ENCODE assay signal across 23 cellular contexts in the genomic region with DNA sequence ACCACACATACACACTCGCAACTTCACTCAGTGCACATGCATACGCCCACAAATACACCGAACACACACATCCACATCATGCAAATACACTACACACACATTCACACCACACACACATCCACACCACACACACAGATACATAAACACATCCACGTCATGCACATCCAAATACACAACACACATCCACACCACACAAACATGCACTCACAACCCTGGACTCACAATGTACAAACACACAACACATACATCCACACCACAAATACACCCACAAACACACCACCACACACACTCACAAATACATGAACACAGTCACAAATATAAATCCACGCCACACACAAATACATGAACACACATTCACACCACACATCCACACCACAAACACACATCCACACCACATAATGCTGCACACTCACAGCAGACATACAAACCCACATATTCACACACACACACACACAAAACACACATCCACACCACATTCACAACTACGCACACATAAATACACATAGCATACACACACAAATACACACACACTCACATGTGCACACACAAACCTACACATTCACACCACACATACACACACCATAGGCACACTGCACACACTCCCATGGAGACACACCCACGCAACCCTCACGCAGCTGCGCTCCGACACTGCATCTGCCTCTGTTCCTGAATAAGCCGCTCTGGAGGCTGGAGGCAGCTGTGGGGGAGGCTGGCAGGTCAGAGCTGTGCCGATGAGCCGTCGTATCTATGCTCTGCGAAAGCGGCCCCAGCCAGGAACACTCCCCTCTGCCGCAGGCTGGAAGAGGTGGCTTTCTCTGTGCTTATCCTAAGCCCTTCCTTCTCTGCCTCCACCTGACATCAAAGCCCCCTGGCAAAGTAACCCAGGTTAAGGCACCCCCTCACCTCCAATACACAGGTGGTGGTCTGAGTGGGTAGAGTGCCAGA.
DNase-seq lines count a peak whose midpoint lies in the region; ATAC-seq, FAIRE-seq and TF ChIP-seq lines count a peak whose summit lies in the region.
"Had no signal": no experiment of that assay in that cellular context is flagged by ENCODE, and none has a peak within 500 bp of the region (broad histone marks: within the 10 kb centered on the region; RNA-seq: fewer than 3 reads in every experiment).

No MANE protein-coding gene starts in this region.

- H3K36me3 Mint-ChIP-seq in activated naive CD8-positive, alpha-beta T cell treated with anti-CD3 and anti-CD28 coated beads for 36 hours: no peaks in the 10 kb centered on the region
- no peaks in the 10 kb centered on the region for H3K36me3 Mint-ChIP-seq in activated T-helper 1 cell treated with anti-CD3 and anti-CD28 coated beads, Interleukin-12 subunit alpha, Interleukin-12 subunit beta, Interleukin-2, Interleukin-4 antibody, amounts not matched to agents 30 ng/mL and 10 ng/mL and 1 ng/mL, durations not matched to agents 14 hours and 24 hours and 36 hours (ENCODE audit: low read depth)
- H3K36me3 Mint-ChIP-seq: activated naive CD8-positive, alpha-beta T cell treated with anti-CD3 and anti-CD28 coated beads, Interleukin-2, amount 10 ng/mL, durations not matched to agents 7 days and 5 days; brain had no signal

- no peak for TF ChIP-seq POLR2A in GM12891 (IDR thresholded peaks at IDR 0.05; ENCODE audit: low read depth, low read length)

- no peak for ATAC-seq in GM18873 (IDR thresholded peaks at IDR 0.05; ENCODE audit: low FRiP score, unreplicated experiment)
- ATAC-seq: sciatic nerve had no signal

- H3K27me3 Mint-ChIP-seq in activated naive CD8-positive, alpha-beta T cell treated with anti-CD3 and anti-CD28 coated beads for 36 hours: peaks cover 35% of the 10 kb centered on the region
- peaks cover 7% of the 10 kb centered on the region for H3K27me3 Mint-ChIP-seq in activated T-helper 1 cell treated with anti-CD3 and anti-CD28 coated beads, Interleukin-12 subunit alpha, Interleukin-12 subunit beta, Interleukin-2, Interleukin-4 antibody, amounts not matched to agents 30 ng/mL and 10 ng/mL and 1 ng/mL, durations not matched to agents 14 hours and 24 hours and 36 hours (ENCODE audit: insufficient read depth)
- H3K27me3 Mint-ChIP-seq: activated CD4-positive, alpha-beta T cell treated with anti-CD3 and anti-CD28 coated beads, Interleukin-2, amount 10 ng/mL, durations not matched to agents 24 days and 14 days had no signal

- no peak overlapping the region for H3K27ac Mint-ChIP-seq in activated naive CD8-positive, alpha-beta T cell treated with anti-CD3 and anti-CD28 coated beads for 36 hours
- H3K27ac Mint-ChIP-seq in activated T-helper 1 cell treated with anti-CD3 and anti-CD28 coated beads, Interleukin-12 subunit alpha, Interleukin-12 subunit beta, Interleukin-2, Interleukin-4 antibody, amounts not matched to agents 30 ng/mL and 10 ng/mL and 1 ng/mL, durations not matched to agents 14 hours and 24 hours and 36 hours: no peak overlapping the region
- H3K27ac Mint-ChIP-seq: activated CD4-positive, alpha-beta T cell treated with anti-CD3 and anti-CD28 coated beads, Interleukin-2, amount 10 ng/mL, durations not matched to agents 24 days and 14 days; activated naive CD8-positive, alpha-beta T cell treated with anti-CD3 and anti-CD28 coated beads, Interleukin-2, amount 10 ng/mL, durations not matched to agents 7 days and 5 days; activated T-helper 2 cell treated with anti-CD3 and anti-CD28 coated beads, Interferon-gamma antibody, Interleukin-2, Interleukin-4, amounts not matched to agents 10 μg/mL and 5 μg/mL and 100 μg/mL, durations not matched to agents 14 hours and 24 hours and 36 hours had no signal

- peaks cover 4% of the 10 kb centered on the region for H3K4me1 Mint-ChIP-seq in activated naive CD8-positive, alpha-beta T cell treated with anti-CD3 and anti-CD28 coated beads for 36 hours
- H3K4me1 Mint-ChIP-seq in activated T-helper 1 cell treated with anti-CD3 and anti-CD28 coated beads, Interleukin-12 subunit alpha, Interleukin-12 subunit beta, Interleukin-2, Interleukin-4 antibody, amounts not matched to agents 30 ng/mL and 10 ng/mL and 1 ng/mL, durations not matched to agents 14 hours and 24 hours and 36 hours (ENCODE audit: low read depth): no peaks in the 10 kb centered on the region
- H3K4me1 Mint-ChIP-seq: activated CD4-positive, alpha-beta T cell treated with anti-CD3 and anti-CD28 coated beads, Interleukin-2, amount 10 ng/mL, durations not matched to agents 24 days and 14 days had no signal

- H3K9me3 Mint-ChIP-seq in activated naive CD8-positive, alpha-beta T cell treated with anti-CD3 and anti-CD28 coated beads for 36 hours: no peaks in the 10 kb centered on the region
- peaks cover 3% of the 10 kb centered on the region for H3K9me3 Mint-ChIP-seq in activated T-helper 1 cell treated with anti-CD3 and anti-CD28 coated beads, Interleukin-12 subunit alpha, Interleukin-12 subunit beta, Interleukin-2, Interleukin-4 antibody, amounts not matched to agents 30 ng/mL and 10 ng/mL and 1 ng/mL, durations not matched to agents 14 hours and 24 hours and 36 hours
- H3K9me3 Mint-ChIP-seq: activated CD4-positive, alpha-beta T cell treated with anti-CD3 and anti-CD28 coated beads, Interleukin-2, amount 10 ng/mL, durations not matched to agents 24 days and 14 days; activated naive CD8-positive, alpha-beta T cell treated with anti-CD3 and anti-CD28 coated beads, Interleukin-2, amount 10 ng/mL, durations not matched to agents 7 days and 5 days; activated T-helper 2 cell treated with anti-CD3 and anti-CD28 coated beads, Interferon-gamma antibody, Interleukin-2, Interleukin-4, amounts not matched to agents 10 μg/mL and 5 μg/mL and 100 μg/mL, durations not matched to agents 14 hours and 24 hours and 36 hours had no signal

- no peak for TF ChIP-seq CTCF in fibroblast of villous mesenchyme (IDR thresholded peaks at IDR 0.05; ENCODE audit: insufficient read depth, low read depth, low read length)

- intact Hi-C loops in activated T-helper 1 cell treated with anti-CD3 and anti-CD28 coated beads, Interleukin-12 subunit alpha, Interleukin-12 subunit beta, Interleukin-2, Interleukin-4 antibody, amounts not matched to agents 30 ng/mL and 10 ng/mL and 1 ng/mL, durations not matched to agents 14 hours and 24 hours and 36 hours (cut with micrococcal nuclease): no loop called here

- H3K4me3 Mint-ChIP-seq in activated naive CD8-positive, alpha-beta T cell treated with anti-CD3 and anti-CD28 coated beads for 36 hours: no peak overlapping the region
- H3K4me3 Mint-ChIP-seq in activated T-helper 1 cell treated with anti-CD3 and anti-CD28 coated beads, Interleukin-12 subunit alpha, Interleukin-12 subunit beta, Interleukin-2, Interleukin-4 antibody, amounts not matched to agents 30 ng/mL and 10 ng/mL and 1 ng/mL, durations not matched to agents 14 hours and 24 hours and 36 hours: no peak overlapping the region
- H3K4me3 Mint-ChIP-seq: activated CD4-positive, alpha-beta T cell treated with anti-CD3 and anti-CD28 coated beads, Interleukin-2, amount 10 ng/mL, durations not matched to agents 24 days and 14 days; activated naive CD8-positive, alpha-beta T cell treated with anti-CD3 and anti-CD28 coated beads, Interleukin-2, amount 10 ng/mL, durations not matched to agents 7 days and 5 days had no signal

- peak; percentile 87 for FAIRE-seq in GM12891 (lab: Jason Lieb, UNC)
- FAIRE-seq: islet of Langerhans, pancreas had no signal

- DNase-seq in GM12891 (ENCODE audit: insufficient read length, low spot score) (no peak), RPMI7951 (ENCODE audit: low read depth) (peak; percentile 22), fibroblast of villous mesenchyme (ENCODE audit: low read depth) (peak; percentile 0), nucleus accumbens (lab: John Stamatoyannopoulos, UW) (peak in 30 of 56 donors; percentile 0 to 63 (median 18)), NOMO-1 treated with DMSO at 0.1 percent for 48 hours (lab: John Stamatoyannopoulos, UW; ENCODE audit: unreplicated experiment) (no peak)
- DNase-seq in activated naive CD8-positive, alpha-beta T cell treated with anti-CD3 and anti-CD28 coated beads for 36 hours: no peak
- DNase-seq in activated T-helper 1 cell treated with anti-CD3 and anti-CD28 coated beads, Interleukin-12 subunit alpha, Interleukin-12 subunit beta, Interleukin-2, Interleukin-4 antibody, amounts not matched to agents 30 ng/mL and 10 ng/mL and 1 ng/mL, durations not matched to agents 14 hours and 24 hours and 36 hours (ENCODE audit: low spot score): no peak
- DNase-seq: activated CD4-positive, alpha-beta T cell treated with anti-CD3 and anti-CD28 coated beads, Interleukin-2, amount 10 ng/mL, durations not matched to agents 24 days and 14 days; activated naive CD8-positive, alpha-beta T cell treated with anti-CD3 and anti-CD28 coated beads, Interleukin-2, amount 10 ng/mL, durations not matched to agents 7 days and 5 days; GF-D8; GOT3; lower lobe of right lung; NCI-H1048; NCI-H2081; Right ventricle myocardium superior; stimulated activated CD4-positive, alpha-beta T cell treated with anti-CD3 and anti-CD28 coated beads, Interleukin-15, amount 100 ng/mL, for 24 hours; T-helper 1 cell had no signal

- no peak overlapping the region for H3K4me3 ChIP-seq in fibroblast of villous mesenchyme (ENCODE audit: low read depth, low read length)
- H3K4me3 ChIP-seq: lower lobe of right lung, pancreas had no signal

TF ChIP-seq in GM12891, 5 proteins besides CTCF, POLR2A, EP300 and RAD21:
- TF ChIP-seq POLR2AphosphoS5 (IDR thresholded peaks at IDR 0.05; ENCODE audit: low read depth, low read length) (no peak), PAX5 (IDR thresholded peaks at IDR 0.05; ENCODE audit: insufficient read depth, low read length, severe bottlenecking) (no peak), TAF1 (IDR thresholded peaks at IDR 0.05; ENCODE audit: low read depth, low read length) (no peak), POU2F2 (IDR thresholded peaks at IDR 0.05; ENCODE audit: low read depth, low read length) (no peak), SPI1 (IDR thresholded peaks at IDR 0.05; ENCODE audit: low read depth, low read length) (no peak)

Comparison
In these comparisons a context has a peak if more than half of its experiments do, and no peak if none do; other contexts are left out.
1. DNase-seq: peak in RPMI7951 (single experiment), fibroblast of villous mesenchyme (single experiment) and nucleus accumbens (30 of 56); none in GM12891 (single experiment), NOMO-1 treated with DMSO at 0.1 percent for 48 hours (single experiment), activated naive CD8-positive, alpha-beta T cell treated with anti-CD3 and anti-CD28 coated beads for 36 hours (single experiment) and activated T-helper 1 cell treated with anti-CD3 and anti-CD28 coated beads, Interleukin-12 subunit alpha, Interleukin-12 subunit beta, Interleukin-2, Interleukin-4 antibody, amounts not matched to agents 30 ng/mL and 10 ng/mL and 1 ng/mL, durations not matched to agents 14 hours and 24 hours and 36 hours (single experiment).